ENCODE assay signal across 8 cellular contexts in genomic region chr19:45615795-45616708, GRCh38. TPM values are rescaled to one million over a fixed set of nuclear protein-coding genes. Genes with fewer than 3 reads are reported as not detected.
DNase-seq lines count a peak whose midpoint lies in the region; ATAC-seq and TF ChIP-seq lines count a peak whose summit lies in the region.

No MANE protein-coding gene starts in this region.

- TF ChIP-seq EP300 in SK-N-SH (IDR thresholded peaks at IDR 0.05; ENCODE audit: borderline replicate concordance in 1 of 2, low read depth in 1 of 2, low read length in 1 of 2), result no peak

- no peak for ATAC-seq in GM18909 (IDR thresholded peaks at IDR 0.05; ENCODE audit: poor library complexity, unreplicated experiment)
- no peak for ATAC-seq in HG03378 (IDR thresholded peaks at IDR 0.05; ENCODE audit: unreplicated experiment)

- H3K27ac ChIP-seq in SK-N-SH (ENCODE audit: low read depth in 2 of 2, low read length in 1 of 2) (peak overlapping the region; percentile 11 to 68; a peak in 3 of 4 replicates), cardiac muscle cell (peak overlapping the region; percentile 90)

- 41% methylated on average over 18 of the region's 37 CpGs for WGBS in SK-N-SH (ENCODE audit: low lambda C conversion rate)

- H4K20me1 ChIP-seq in SK-N-SH (ENCODE audit: insufficient read depth), result no peaks in the 10 kb centered on the region

- CTCF ChIA-PET in SK-N-SH (lab: Yijun Ruan, JAX), result interaction anchor here (0.6 to 5.9 kb wide), 5 partner anchors 11 to 183 kb away, joined by 3 to 29 read pairs (median 3); partner anchors contain the start of gene QPCTL

- no peaks in the 10 kb centered on the region for H3K9me3 ChIP-seq in SK-N-SH
- H3K9me3 ChIP-seq in cardiac muscle cell (ENCODE audit: low read depth), result no peaks in the 10 kb centered on the region

- H3K4me1 ChIP-seq in SK-N-SH (ENCODE audit: control insufficient read depth in 1 of 2, insufficient read depth in 2 of 2, low read depth in 1 of 2, low read length in 1 of 2), result peaks cover 3 to 16% of the 10 kb centered on the region in 2 experiments; a peak in 3 of 4 replicates
- peaks cover 3% of the 10 kb centered on the region for H3K4me1 ChIP-seq in cardiac muscle cell (ENCODE audit: low read depth)

- H3F3A ChIP-seq in SK-N-SH (replicated peaks; ENCODE audit: insufficient read depth), result peaks cover 23% of the 10 kb centered on the region

- H3K27me3 ChIP-seq in SK-N-SH (ENCODE audit: insufficient read depth) (no peaks in the 10 kb centered on the region), cardiac muscle cell (no peaks in the 10 kb centered on the region)

- POLR2A ChIA-PET in SK-N-SH (lab: Yijun Ruan, JAX), result no interaction called here

- H3K9me2 ChIP-seq in SK-N-SH, result no peaks in the 10 kb centered on the region

- TF ChIP-seq CTCF in SK-N-SH (IDR thresholded peaks at IDR 0.05) (no peak), cardiac muscle cell (IDR thresholded peaks at IDR 0.05; ENCODE audit: low read depth, low read length) (no peak)

- DNase-seq in EL (peak; percentile 90), SK-N-SH (peak; percentile 96), cardiac muscle cell (ENCODE audit: low read depth in 1 of 2, low spot score in 1 of 2) (peak; percentile 94 to 98), renal cortical epithelial cell (ENCODE audit: low read depth) (peak; percentile 67)
- peak; percentile 87 for DNase-seq in Jurkat, Clone E6-1 (ENCODE audit: low read depth, low spot score)
- peak; percentile 79 for DNase-seq in activated naive CD4-positive, alpha-beta T cell treated with Interleukin-2 at 50 U/mL for 16 hours

- H3K4me3 ChIP-seq in Jurkat, Clone E6-1 (ENCODE audit: low read length), result no peak overlapping the region
- H3K4me3 ChIP-seq in SK-N-SH (ENCODE audit: low read depth in 2 of 2, low read length in 1 of 2) (no peak overlapping the region), cardiac muscle cell (peak overlapping the region; percentile 30)

- H3K79me2 ChIP-seq in SK-N-SH (ENCODE audit: insufficient read depth), result no peaks in the 10 kb centered on the region

- peak overlapping the region; percentile 94; the same call in 1 of the 2 replicates for H2AFZ ChIP-seq in SK-N-SH (ENCODE audit: low read depth)

- H3K4me2 ChIP-seq in SK-N-SH, result no peak overlapping the region

- no peaks in the 10 kb centered on the region for H3K36me3 ChIP-seq in SK-N-SH (replicated peaks in 1 of 2; ENCODE audit: control insufficient read depth in 1 of 2, insufficient read depth in 2 of 2, low read length in 1 of 2)
- H3K36me3 ChIP-seq in cardiac muscle cell, result peaks cover 5% of the 10 kb centered on the region

- no peak overlapping the region for H3K9ac ChIP-seq in SK-N-SH

- no peak for TF ChIP-seq RAD21 in SK-N-SH (IDR thresholded peaks at IDR 0.05; ENCODE audit: low read length)

TF ChIP-seq in SK-N-SH, 30 proteins besides CTCF, POLR2A, EP300 and RAD21:
- peak; percentile 26; the same call in 1 of the 2 replicates for TF ChIP-seq MXI1 (IDR thresholded peaks at IDR 0.05; ENCODE audit: low read depth, low read length)
- no peak for TF ChIP-seq GABPA (IDR thresholded peaks at IDR 0.05; ENCODE audit: low read depth)
- TF ChIP-seq TCF12 (IDR thresholded peaks at IDR 0.05), result no peak
- TF ChIP-seq, protein P1, sequence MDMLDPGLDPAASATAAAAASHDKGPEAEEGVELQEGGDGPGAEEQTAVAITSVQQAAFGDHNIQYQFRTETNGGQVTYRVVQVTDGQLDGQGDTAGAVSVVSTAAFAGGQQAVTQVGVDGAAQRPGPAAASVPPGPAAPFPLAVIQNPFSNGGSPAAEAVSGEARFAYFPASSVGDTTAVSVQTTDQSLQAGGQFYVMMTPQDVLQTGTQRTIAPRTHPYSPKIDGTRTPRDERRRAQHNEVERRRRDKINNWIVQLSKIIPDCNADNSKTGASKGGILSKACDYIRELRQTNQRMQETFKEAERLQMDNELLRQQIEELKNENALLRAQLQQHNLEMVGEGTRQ (IDR thresholded peaks at IDR 0.05; ENCODE audit: borderline replicate concordance, low read depth, low read length), result no peak
- no peak for TF ChIP-seq CHD2 (IDR thresholded peaks at IDR 0.05; ENCODE audit: low read length, partially characterized antibody)
- TF ChIP-seq FOXJ3 (CRISPR knock-in tag; IDR thresholded peaks at IDR 0.05), result no peak
- TF ChIP-seq SIN3A (IDR thresholded peaks at IDR 0.05; ENCODE audit: borderline replicate concordance, low read depth, low read length), result peak; percentile 34; the same call in 1 of the 2 replicates
- TF ChIP-seq, protein P2, sequence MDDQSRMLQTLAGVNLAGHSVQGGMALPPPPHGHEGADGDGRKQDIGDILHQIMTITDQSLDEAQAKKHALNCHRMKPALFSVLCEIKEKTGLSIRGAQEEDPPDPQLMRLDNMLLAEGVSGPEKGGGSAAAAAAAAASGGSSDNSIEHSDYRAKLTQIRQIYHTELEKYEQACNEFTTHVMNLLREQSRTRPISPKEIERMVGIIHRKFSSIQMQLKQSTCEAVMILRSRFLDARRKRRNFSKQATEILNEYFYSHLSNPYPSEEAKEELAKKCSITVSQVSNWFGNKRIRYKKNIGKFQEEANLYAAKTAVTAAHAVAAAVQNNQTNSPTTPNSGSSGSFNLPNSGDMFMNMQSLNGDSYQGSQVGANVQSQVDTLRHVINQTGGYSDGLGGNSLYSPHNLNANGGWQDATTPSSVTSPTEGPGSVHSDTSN (IDR thresholded peaks at IDR 0.05), result peak; percentile 53
- TF ChIP-seq NFIC (IDR thresholded peaks at IDR 0.05; ENCODE audit: borderline replicate concordance), result no peak

RNA-seq across cellular contexts. Expression of gene GPR4, which starts 14.0 kb away (rescaled TPM):
- not detected for polyA plus RNA-seq in Jurkat, Clone E6-1 (2012; ENCODE audit: insufficient read depth, insufficient read length)
- polyA plus RNA-seq in SK-N-SH (2012; rRNA removed), result 0.29 and 0.69 TPM in 2 replicates
- 0.54 and 0.55 TPM in 2 replicates for polyA plus RNA-seq in SK-N-SH (2012; cell fraction: cytosol; rRNA removed)
- polyA plus RNA-seq in SK-N-SH (2012; cell fraction: nucleus; rRNA removed), result 0.38 and 0.69 TPM in 2 replicates
- 0.14 TPM in 1 of 2 replicates, not detected in the other for total RNA-seq in cardiac muscle cell
- polyA plus RNA-seq in cardiac muscle cell, result 0.14 TPM in 1 of 2 replicates, not detected in the other
- under 0.01 TPM in 1 of 2 replicates, not detected in the other for total RNA-seq in renal cortical epithelial cell

RNA-seq across cellular contexts. Expression of gene EML2, which starts 23.1 kb away (rescaled TPM):
- 44.6 TPM for polyA plus RNA-seq in Jurkat, Clone E6-1 (2012; ENCODE audit: insufficient read depth, insufficient read length)
- polyA plus RNA-seq in SK-N-SH (2012; rRNA removed) (10.3 and 12.4 TPM in 2 replicates), cardiac muscle cell (26.2 and 39.7 TPM in 2 replicates)
- polyA plus RNA-seq in SK-N-SH (2012; cell fraction: cytosol; rRNA removed), result 4.0 and 7.6 TPM in 2 replicates
- 24.4 and 27.6 TPM in 2 replicates for polyA plus RNA-seq in SK-N-SH (2012; cell fraction: nucleus; rRNA removed)
- total RNA-seq in cardiac muscle cell (24.7 and 41.0 TPM in 2 replicates), renal cortical epithelial cell (47.4 and 61.3 TPM in 2 replicates)

RNA-seq across cellular contexts. Expression of gene OPA3, which starts 31.4 kb away (rescaled TPM):
- polyA plus RNA-seq in Jurkat, Clone E6-1 (2012; ENCODE audit: insufficient read depth, insufficient read length), result 12.3 TPM
- polyA plus RNA-seq in SK-N-SH (2012; rRNA removed) (10.0 and 11.1 TPM in 2 replicates), cardiac muscle cell (14.8 and 26.7 TPM in 2 replicates)
- polyA plus RNA-seq in SK-N-SH (2012; cell fraction: cytosol; rRNA removed), result 6.0 and 6.6 TPM in 2 replicates
- 10.7 and 12.1 TPM in 2 replicates for polyA plus RNA-seq in SK-N-SH (2012; cell fraction: nucleus; rRNA removed)
- total RNA-seq in cardiac muscle cell (13.2 and 13.7 TPM in 2 replicates), renal cortical epithelial cell (8.7 and 14.5 TPM in 2 replicates)

RNA-seq across cellular contexts. Expression of gene GIPR, which starts 52.0 kb away (rescaled TPM):
- polyA plus RNA-seq in Jurkat, Clone E6-1 (2012; ENCODE audit: insufficient read depth, insufficient read length), result 5.5 TPM
- polyA plus RNA-seq in SK-N-SH (2012; rRNA removed) (1.3 and 1.4 TPM in 2 replicates), cardiac muscle cell (12.8 and 14.9 TPM in 2 replicates)
- polyA plus RNA-seq in SK-N-SH (2012; cell fraction: cytosol; rRNA removed), result 0.22 and 0.35 TPM in 2 replicates
- polyA plus RNA-seq in SK-N-SH (2012; cell fraction: nucleus; rRNA removed), result 9.1 and 9.2 TPM in 2 replicates
- total RNA-seq in cardiac muscle cell (10.8 and 23.6 TPM in 2 replicates), renal cortical epithelial cell (0.50 and 1.0 TPM in 2 replicates)
